Comparison of ENCODE assay signal across 10 cellular contexts in genomic region chr6:69791065-69791471, GRCh38. TPM values are rescaled to one million over a fixed set of nuclear protein-coding genes. Genes with fewer than 3 reads are reported as not detected.
DNase-seq lines count a peak whose midpoint lies in the region; ATAC-seq, FAIRE-seq and TF ChIP-seq lines count a peak whose summit lies in the region.
"Had no signal": no experiment of that assay in that cellular context is flagged by ENCODE, and none has a peak within 500 bp of the region (broad histone marks: within the 10 kb centered on the region; RNA-seq: fewer than 3 reads in every experiment).

No MANE protein-coding gene starts in this region.

- POLR2A ChIA-PET in GM12878 (lab: Charles Lee) = interaction anchor here (0.8 to 2.9 kb wide), 4 partner anchors 10 to 92 kb away, joined by 3 to 15 read pairs (median 4); partner anchors contain the start of gene COL19A1

- no TSS peak for BruUV-seq in GM12878 (replicated peaks; lab: Mats Ljungman, UMichigan)

- ATAC-seq in HG02973 (IDR thresholded peaks at IDR 0.05; ENCODE audit: unreplicated experiment) (peak; percentile 41), GM12878 (peak; percentile 59)
- ATAC-seq: Panc1 had no signal

- TF ChIP-seq POLR2A in GM12878 (IDR thresholded peaks at IDR 0.05; ENCODE audit: low read depth, low read length) = no peak
- no peak for TF ChIP-seq POLR2A in Peyer's patch (IDR thresholded peaks at IDR 0.05)

- SMC1A ChIA-PET in GM12878 (lab: Charles Lee; ENCODE audit: uncharacterized antibody, unreplicated experiment) = interaction anchor here (0.8 to 6.8 kb wide), 14 partner anchors 9 to 316 kb away, joined by 3 to 76 read pairs (median 6); no protein-coding TSS in a partner anchor

- DNase-seq in GM19239 (ENCODE audit: insufficient read length, low spot score) (no peak), GM12878 (ENCODE audit: low read depth, low spot score) (no peak), neural progenitor cell (ENCODE audit: low spot score) (no peak), NCI-H2029 (lab: John Stamatoyannopoulos, UW) (no peak), SHP77 treated with DMSO at 0.1 percent for 48 hours (lab: John Stamatoyannopoulos, UW) (no peak), Peyer's patch (no peak)
- DNase-seq in stimulated activated CD4-positive, alpha-beta T cell treated with anti-CD3 and anti-CD28 coated beads, Interleukin-4, amount 100 ng/mL, for 4 hours = no peak
- DNase-seq: posterior cingulate gyrus had no signal

- H3K27me3 ChIP-seq in GM12878 (replicated peaks in 1 of 2; ENCODE audit: control insufficient read depth in 2 of 2, insufficient read depth in 2 of 2, low read length in 1 of 2) = no peaks in the 10 kb centered on the region
- H3K27me3 ChIP-seq in neural progenitor cell = no peaks in the 10 kb centered on the region
- H3K27me3 ChIP-seq in Peyer's patch = no peaks in the 10 kb centered on the region

- WGBS in GM12878 (ENCODE audit: insufficient coverage, insufficient replicate concordance, low lambda C conversion rate, missing lambda C conversion rate) = 50% methylated on average over 2 of the region's 2 CpGs

- peaks cover 2% of the 10 kb centered on the region for H3K36me3 Mint-ChIP-seq in neural progenitor cell

- H3K9me3 ChIP-seq in GM12878 (replicated peaks; ENCODE audit: control insufficient read depth, insufficient read depth, low read length) (no peaks in the 10 kb centered on the region), neural progenitor cell (ENCODE audit: low read depth) (no peaks in the 10 kb centered on the region), Peyer's patch (no peaks in the 10 kb centered on the region)

- H3K27me3 Mint-ChIP-seq in neural progenitor cell (ENCODE audit: insufficient read depth, low read depth) = no peaks in the 10 kb centered on the region

- TF ChIP-seq CTCF in GM12878 (IDR thresholded peaks at IDR 0.05 in 2 of 3, conservative IDR thresholded peaks at IDR 0.05 in 1 of 3; ENCODE audit: control insufficient read depth in 2 of 3, extremely low read depth in 1 of 3, insufficient read depth in 1 of 3, low read depth in 3 of 3, low read length in 3 of 3) (no peak), neural progenitor cell (IDR thresholded peaks at IDR 0.05) (no peak), Peyer's patch (IDR thresholded peaks at IDR 0.05) (no peak)

- peaks cover 3% of the 10 kb centered on the region for H3F3A ChIP-seq in neural progenitor cell (ENCODE audit: low read depth)

- no peak overlapping the region for H3K27ac Mint-ChIP-seq in neural progenitor cell

- FAIRE-seq in GM19239 (lab: Jason Lieb, UNC) = peak; percentile 95
- no peak for FAIRE-seq in GM12878 (lab: Jason Lieb, UNC)

- no peak for TF ChIP-seq RAD21 in GM12878 (IDR thresholded peaks at IDR 0.05; ENCODE audit: insufficient read depth, low read depth, low read length)

- H3K27ac ChIP-seq in GM12878 (ENCODE audit: control insufficient read depth, insufficient read depth) (peak overlapping the region; percentile 46; the same call in 1 of the 2 replicates), neural progenitor cell (no peak overlapping the region), Peyer's patch (peak overlapping the region in 2 of 4 donors; percentile 41 to 52)

- H3K79me2 ChIP-seq in GM12878 (ENCODE audit: control insufficient read depth, insufficient read depth, low read length) (peaks cover 68% of the 10 kb centered on the region), neural progenitor cell (ENCODE audit: low read depth) (peaks cover 61% of the 10 kb centered on the region)

- H3K4me3 ChIP-seq in GM12878 (peak overlapping the region; percentile 43), neural progenitor cell (no peak overlapping the region), Peyer's patch (no peak overlapping the region)

- in situ Hi-C loops in GM12878 (cut with MboI) = no loop called here

- H4K20me1 ChIP-seq in GM12878 (ENCODE audit: control insufficient read depth, insufficient read depth) (0 out of 2 replicates have a peak, but pooled peaks cover 3% of the 10 kb centered on the region), neural progenitor cell (ENCODE audit: low read depth) (peaks cover 9% of the 10 kb centered on the region)

- H3K9ac ChIP-seq in GM12878 (ENCODE audit: control insufficient read depth, insufficient read depth, low read length) = peak overlapping the region; percentile 14; the same call in 1 of the 2 replicates
- no peak overlapping the region for H3K9ac ChIP-seq in neural progenitor cell

- no peak overlapping the region for H3K4me3 Mint-ChIP-seq in neural progenitor cell

- 0 out of 4 replicates have a peak, but pooled peaks cover 0 to 6% of the 10 kb centered on the region in 2 experiments for H3K36me3 ChIP-seq in GM12878 (ENCODE audit: control insufficient read depth in 2 of 2, insufficient read depth in 2 of 2, low read length in 1 of 2)
- H3K36me3 ChIP-seq in neural progenitor cell = no peaks in the 10 kb centered on the region
- peaks cover 0 to 10% (median 0%) of the 10 kb centered on the region in 3 donors for H3K36me3 ChIP-seq in Peyer's patch

- H3K9me3 Mint-ChIP-seq in neural progenitor cell = no peaks in the 10 kb centered on the region

- H3K4me1 ChIP-seq in GM12878 (ENCODE audit: control insufficient read depth, insufficient read depth, low read length) (peaks cover 27% of the 10 kb centered on the region), neural progenitor cell (peaks cover 20% of the 10 kb centered on the region), Peyer's patch (peaks cover 0 to 23% (median 5%) of the 10 kb centered on the region in 4 donors)

- intact Hi-C loops in GM12878 (cut with micrococcal nuclease; ENCODE audit: unreplicated experiment) = loop anchor here (5.0 kb wide), 1 partner anchor 76 kb away; the partner anchor contains the start of gene COL19A1

- H2AFZ ChIP-seq in GM12878 (ENCODE audit: control insufficient read depth, low read depth, low read length) = no peak overlapping the region
- no peak overlapping the region for H2AFZ ChIP-seq in neural progenitor cell (replicated peaks)

- TF ChIP-seq EP300 in GM12878 (IDR thresholded peaks at IDR 0.05; ENCODE audit: borderline replicate concordance in 1 of 2, control insufficient read depth in 1 of 2, low read depth in 2 of 2, low read length in 2 of 2) = no peak

- H3K4me1 Mint-ChIP-seq in neural progenitor cell = peaks cover 19% of the 10 kb centered on the region

- RAD21 ChIA-PET in GM12878 (lab: Charles Lee; ENCODE audit: unreplicated experiment) = interaction anchor here (0.5 to 7.1 kb wide), 8 partner anchors 10 to 766 kb away, joined by 3 to 39 read pairs (median 5); partner anchors contain the start of gene COL19A1

- CTCF ChIA-PET in GM12878 (lab: Yijun Ruan, JAX) = interaction anchor here (0.7 to 6.0 kb wide), 10 partner anchors 10 to 341 kb away, joined by 3 to 24 read pairs (median 4); partner anchors contain the start of gene COL19A1

- H3K4me2 ChIP-seq in GM12878 (ENCODE audit: control insufficient read depth, insufficient read depth) = peak overlapping the region; percentile 58
- peak overlapping the region; percentile 12 for H3K4me2 ChIP-seq in neural progenitor cell

TF ChIP-seq in GM12878, 131 proteins besides CTCF, POLR2A, EP300 and RAD21 (continues in another document):
- TF ChIP-seq YBX1 (IDR thresholded peaks at IDR 0.05) (no peak), FOS (IDR thresholded peaks at IDR 0.05; ENCODE audit: borderline replicate concordance, extremely low read depth, insufficient read length) (no peak), USF2 (IDR thresholded peaks at IDR 0.05; ENCODE audit: borderline replicate concordance, low read depth, low read length) (no peak), SUPT20H (IDR thresholded peaks at IDR 0.05; ENCODE audit: borderline replicate concordance, control insufficient read depth, low read depth, low read length) (no peak), MXI1 (IDR thresholded peaks at IDR 0.05; ENCODE audit: low read depth, low read length) (no peak), RCOR1 (conservative IDR thresholded peaks at IDR 0.05; ENCODE audit: low read depth, low read length) (no peak), WRNIP1 (IDR thresholded peaks at IDR 0.05; ENCODE audit: borderline replicate concordance, low read depth, low read length) (no peak)

RNA-seq across cellular contexts. Expression of gene LMBRD1, which starts 5.7 kb away (rescaled TPM):
- total RNA-seq in GM12878 (2013; cell fraction: nucleolus; rRNA removed) = 60.3 and 67.1 TPM in 2 replicates
- total RNA-seq in GM12878 (2014; rRNA removed) = 23.6 and 27.9 TPM in 2 replicates
- total RNA-seq in GM12878 (2014; rRNA removed; fragmentation: Illumina TruSeq; extraction: Trizol) = 28.8 and 30.0 TPM in 2 replicates
- 20.0 and 21.5 TPM in 2 replicates for total RNA-seq in GM12878 (2021)
- 12.0 TPM for polyA plus RNA-seq in GM12878 (2011; ENCODE audit: low read depth)
- polyA plus RNA-seq in GM12878 (2011; rRNA removed) = 57.0 and 102 TPM in 2 replicates
- polyA plus RNA-seq in GM12878 (2011; cell fraction: cytosol; rRNA removed) = 11.9 and 16.8 TPM in 2 replicates
- polyA plus RNA-seq in GM12878 (2011; cell fraction: nucleus; rRNA removed) = 33.6 and 36.1 TPM in 2 replicates
- polyA plus RNA-seq in GM12878 (2012) = 24.3 and 26.5 TPM in 2 replicates
- 23.6 and 33.6 TPM in 2 replicates for polyA plus RNA-seq in GM12878 (2014; fragmentation: Illumina TruSeq; extraction: Trizol)
- 10 to 100 TPM; 43.2 to 82.1 TPM for polyA plus RNA-seq in GM12878 (2014; fragmentation: Nextera tagmentation; extraction: Ambion mirVana)
- polyA plus RNA-seq in GM12878 (2014; rRNA removed) = 17.6 and 21.8 TPM in 2 replicates
- 10 to 100 TPM; 25.6 to 31.0 TPM for polyA plus RNA-seq in GM12878 (2016; fragmentation: Nextera tagmentation; extraction: Ambion mirVana)
- polyA minus RNA-seq in GM12878 (2011; rRNA and poly(A)+ RNA removed) = 22.7 and 27.2 TPM in 2 replicates
- polyA minus RNA-seq in GM12878 (2011; cell fraction: cytosol; rRNA and poly(A)+ RNA removed) = 11.6 and 12.0 TPM in 2 replicates
- polyA minus RNA-seq in GM12878 (2011; cell fraction: nucleus; rRNA and poly(A)+ RNA removed) = 45.0 and 70.7 TPM in 2 replicates
- total RNA-seq in neural progenitor cell (ENCODE audit: low replicate concordance) = 24.8 and 41.1 TPM in 2 replicates
- 100 to 1,000 TPM in 1 of 4 donors, 10 to 100 TPM in 3; 31.4 to 103 (median 61.0) TPM for total RNA-seq in Peyer's patch
